Comparison of ENCODE assay signal across 1 cellular context in genomic region chr1:41240806-41241747, GRCh38.
TF ChIP-seq lines count a peak whose summit lies in the region.

No MANE protein-coding gene starts in this region.

TF ChIP-seq in HepG2, 621 proteins besides CTCF, POLR2A, EP300 and RAD21 (continued from another document and continues in another):
- TF ChIP-seq HINFP (CRISPR knock-in tag; IDR thresholded peaks at IDR 0.05; ENCODE audit: low read depth) (no peak), THAP9 (CRISPR knock-in tag; IDR thresholded peaks at IDR 0.05; ENCODE audit: borderline replicate concordance) (no peak), ZNF687 (CRISPR knock-in tag; IDR thresholded peaks at IDR 0.05) (peak; percentile 97), ZBTB46 (CRISPR knock-in tag; IDR thresholded peaks at IDR 0.05; ENCODE audit: borderline replicate concordance) (no peak), FOXK2 (IDR thresholded peaks at IDR 0.05) (no peak), ZHX1 (CRISPR knock-in tag; IDR thresholded peaks at IDR 0.05; ENCODE audit: low read depth) (peak; percentile 0; the same call in 1 of the 2 replicates), ELK4 (CRISPR knock-in tag; IDR thresholded peaks at IDR 0.05; ENCODE audit: borderline replicate concordance) (no peak), CENPX (CRISPR knock-in tag; IDR thresholded peaks at IDR 0.05) (no peak), ZMYM2 (CRISPR knock-in tag; IDR thresholded peaks at IDR 0.05) (no peak), ZNF550 (CRISPR knock-in tag; IDR thresholded peaks at IDR 0.05; ENCODE audit: borderline replicate concordance) (no peak), ZNF558 (CRISPR knock-in tag; IDR thresholded peaks at IDR 0.05; ENCODE audit: borderline replicate concordance) (peak; percentile 87; the same call in 1 of the 2 replicates), ZNF672 (CRISPR knock-in tag; IDR thresholded peaks at IDR 0.05) (no peak), ZBED4 (CRISPR knock-in tag; IDR thresholded peaks at IDR 0.05; ENCODE audit: borderline replicate concordance) (no peak), CEBPB (IDR thresholded peaks at IDR 0.05; ENCODE audit: borderline replicate concordance, low read depth, low read length) (no peak), ZNF329 (CRISPR knock-in tag; IDR thresholded peaks at IDR 0.05; ENCODE audit: low read depth) (no peak), YEATS4 (CRISPR knock-in tag; IDR thresholded peaks at IDR 0.05; ENCODE audit: borderline replicate concordance) (peak; percentile 79), ZNF333 (CRISPR knock-in tag; IDR thresholded peaks at IDR 0.05; ENCODE audit: borderline replicate concordance) (0 out of 2 replicates have a peak, but pooled peaks have one; percentile 55), ZKSCAN5 (CRISPR knock-in tag; IDR thresholded peaks at IDR 0.05) (no peak), NR2F1 (CRISPR knock-in tag; IDR thresholded peaks at IDR 0.05) (no peak), ZNF234 (CRISPR knock-in tag; conservative IDR thresholded peaks at IDR 0.05) (no peak), ZNF563 (CRISPR knock-in tag; IDR thresholded peaks at IDR 0.05) (peak; percentile 38), PPARG (CRISPR knock-in tag; conservative IDR thresholded peaks at IDR 0.05) (0 out of 2 replicates have a peak, but pooled peaks have one; percentile 16), ERF (CRISPR knock-in tag; IDR thresholded peaks at IDR 0.05) (no peak), AHR (CRISPR knock-in tag; IDR thresholded peaks at IDR 0.05) (no peak), ZBTB34 (CRISPR knock-in tag; IDR thresholded peaks at IDR 0.05) (no peak), ZNF446 (CRISPR knock-in tag; IDR thresholded peaks at IDR 0.05) (no peak; the same call in 1 of the 2 replicates), MAFF (IDR thresholded peaks at IDR 0.05; ENCODE audit: low read depth, low read length) (no peak), RNF219 (CRISPR knock-in tag; IDR thresholded peaks at IDR 0.05) (no peak)
